In genomic region chr1:85938829-85939228, GRCh38 we compare ENCODE assay signal across 34 cellular contexts.
DNase-seq lines count a peak whose midpoint lies in the region; ATAC-seq, FAIRE-seq and TF ChIP-seq lines count a peak whose summit lies in the region.
"Had no signal": no experiment of that assay in that cellular context is flagged by ENCODE, and none has a peak within 500 bp of the region (broad histone marks: within the 10 kb centered on the region; RNA-seq: fewer than 3 reads in every experiment).

No MANE protein-coding gene starts in this region.

- H3K4ac ChIP-seq in IMR-90 (ENCODE audit: low read depth, low read length): no peak overlapping the region

- H4K8ac ChIP-seq in IMR-90 (ENCODE audit: low read depth in 2 of 2, low read length in 2 of 2): no peak overlapping the region

- no peak overlapping the region for H3K56ac ChIP-seq in IMR-90 (ENCODE audit: extremely low read depth, insufficient read depth, low read length)

- no peak overlapping the region for H2AFZ ChIP-seq in HepG2 (ENCODE audit: low read length)
- H2AFZ ChIP-seq in IMR-90 (replicated peaks; ENCODE audit: low read length, poor library complexity): no peak overlapping the region

- CTCF ChIA-PET in HepG2 (lab: Yijun Ruan, JAX; ENCODE audit: low intra/inter-chr PET ratio, low total read pairs): no interaction called here
- CTCF ChIA-PET in A549 (lab: Yijun Ruan, JAX): interaction anchor here (1.4 kb wide), 1 partner anchor 27 kb away, joined by 4 read pairs; no protein-coding TSS in a partner anchor
- CTCF ChIA-PET in IMR-90 (lab: Yijun Ruan, JAX): interaction anchor here (0.8 kb wide), 2 partner anchors 80 to 196 kb away, joined by 3 read pairs; no protein-coding TSS in a partner anchor
- CTCF ChIA-PET in activated CD4-positive, alpha-beta T cell treated with anti-CD3 and anti-CD28 coated beads, Interleukin-2, amount 10 ng/mL, durations not matched to agents 7 days and 5 days (lab: Charles Lee): no interaction called here

- TF ChIP-seq CTCF in HepG2 (CRISPR knock-in tag; IDR thresholded peaks at IDR 0.05): no peak
- no peak for TF ChIP-seq CTCF in right lobe of liver (IDR thresholded peaks at IDR 0.05)
- TF ChIP-seq CTCF in A549 (IDR thresholded peaks at IDR 0.05): no peak
- no peak for TF ChIP-seq CTCF in IMR-90 (conservative IDR thresholded peaks at IDR 0.05; ENCODE audit: low read depth, low read length)

- no peak for FAIRE-seq in HepG2 (lab: Jason Lieb, UNC)
- FAIRE-seq in A549 (lab: Jason Lieb, UNC): no peak
- no peak for FAIRE-seq in GM12891 (lab: Jason Lieb, UNC)
- FAIRE-seq: A204.1, D721Med had no signal

- H3K27me3 ChIP-seq in HepG2 (ENCODE audit: control insufficient read depth in 1 of 2, insufficient read depth in 2 of 2, low read length in 2 of 2) (no peaks in the 10 kb centered on the region), right lobe of liver (no peaks in the 10 kb centered on the region), IMR-90 (ENCODE audit: control insufficient read depth, insufficient read depth, low read length) (no peaks in the 10 kb centered on the region)
- H3K27me3 ChIP-seq: BE2C; BLaER1; BLaER1 treated with 17β-estradiol and CSF1 and Interleukin-3, amounts not matched to agents 10 nM and 100 nM had no signal

- no peak overlapping the region for H4K91ac ChIP-seq in IMR-90 (ENCODE audit: insufficient read depth, low read depth, low read length)

- in situ Hi-C loops in HepG2 (cut with HindIII; ENCODE audit: extremely low pct_ligation_motif_present, low pct_unique_long_range_greater_than_20kb): no loop called here
- in situ Hi-C loops in IMR-90 (cut with MboI; ENCODE audit: low sequenced_read_pairs): no loop called here

- WGBS in HepG2 (ENCODE audit: low lambda C conversion rate): 25% methylated on average over 4 of the region's 4 CpGs
- 87% methylated on average over 4 of the region's 4 CpGs for WGBS in right lobe of liver (ENCODE audit: insufficient coverage, low coverage, low lambda C conversion rate, missing lambda C conversion rate)
- 69% methylated on average over 4 of the region's 4 CpGs for WGBS in A549 (ENCODE audit: missing lambda C conversion rate)
- no CpG with 5 or more reads among the region's 4 CpGs for WGBS in IMR-90 (ENCODE audit: extremely low coverage in 2 of 2, insufficient read length in 1 of 2), 2 experiments

- H2AK9ac ChIP-seq in IMR-90 (replicated peaks; ENCODE audit: low read depth, low read length, poor library complexity): no peak overlapping the region

- no peak overlapping the region for H4K5ac ChIP-seq in IMR-90 (ENCODE audit: low read depth, low read length)

- H3K4me1 ChIP-seq in HepG2 (ENCODE audit: insufficient read depth, low read length) (no peaks in the 10 kb centered on the region), right lobe of liver (peaks cover 0 to 4% (median 0%) of the 10 kb centered on the region in 4 donors), A549 (no peaks in the 10 kb centered on the region), IMR-90 (ENCODE audit: control insufficient read depth, insufficient read depth, low read length) (no peaks in the 10 kb centered on the region; the same call in 1 of the 2 replicates)
- H3K4me1 ChIP-seq: BE2C; BLaER1; BLaER1 treated with 17β-estradiol and CSF1 and Interleukin-3, amounts not matched to agents 10 nM and 100 nM; Caco-2 had no signal

- H3K23ac ChIP-seq in IMR-90 (ENCODE audit: low read depth, low read length): no peak overlapping the region

- H3K27me3 Mint-ChIP-seq in activated CD4-positive, alpha-beta T cell treated with anti-CD3 and anti-CD28 coated beads, Interleukin-2, amount 10 ng/mL, durations not matched to agents 7 days and 5 days: no peaks in the 10 kb centered on the region
- H3K27me3 Mint-ChIP-seq: B cell; CD4-positive, alpha-beta memory T cell; CD4-positive, alpha-beta T cell; CD4-positive, CD25-positive, alpha-beta regulatory T cell; CD8-positive, alpha-beta memory T cell had no signal

- intact Hi-C loops in HepG2 (cut with micrococcal nuclease; ENCODE audit: unreplicated experiment) (no loop called here), right lobe of liver (cut with DNase I) (no loop called here), IMR-90 (cut with micrococcal nuclease) (no loop called here)

- H3K79me2 ChIP-seq in HepG2 (ENCODE audit: insufficient read depth, low read length): no peaks in the 10 kb centered on the region

- TF ChIP-seq RAD21 in HepG2 (CRISPR knock-in tag; IDR thresholded peaks at IDR 0.05): no peak
- TF ChIP-seq RAD21 in A549 (conservative IDR thresholded peaks at IDR 0.05 in 1 of 2, IDR thresholded peaks at IDR 0.05 in 1 of 2): no peak
- no peak for TF ChIP-seq RAD21 in IMR-90 (IDR thresholded peaks at IDR 0.05; ENCODE audit: low read length)

- no peak overlapping the region for H3K18ac ChIP-seq in IMR-90 (ENCODE audit: low read depth, low read length)

- H3K9me3 ChIP-seq in HepG2 (ENCODE audit: low read length): no peaks in the 10 kb centered on the region
- no peaks in the 10 kb centered on the region for H3K9me3 ChIP-seq in right lobe of liver
- H3K9me3 ChIP-seq in A549: no peaks in the 10 kb centered on the region
- no peaks in the 10 kb centered on the region for H3K9me3 ChIP-seq in IMR-90 (ENCODE audit: control insufficient read depth, insufficient read depth, low read length)
- H3K9me3 ChIP-seq: BE2C; BLaER1; BLaER1 treated with 17β-estradiol and CSF1 and Interleukin-3, amounts not matched to agents 10 nM and 100 nM; Caco-2 had no signal

- no peaks in the 10 kb centered on the region for H3K36me3 ChIP-seq in HepG2 (replicated peaks in 1 of 2; ENCODE audit: control insufficient read depth in 1 of 2, insufficient read depth in 2 of 2, low read length in 2 of 2)
- no peaks in the 10 kb centered on the region for H3K36me3 ChIP-seq in right lobe of liver
- no peaks in the 10 kb centered on the region for H3K36me3 ChIP-seq in IMR-90 (ENCODE audit: control insufficient read depth, insufficient read depth, low read length)
- H3K36me3 ChIP-seq: BE2C; BLaER1; BLaER1 treated with 17β-estradiol and CSF1 and Interleukin-3, amounts not matched to agents 10 nM and 100 nM had no signal

- no peak overlapping the region for H3K4me3 ChIP-seq in HepG2 (replicated peaks in 1 of 3; ENCODE audit: insufficient read depth in 1 of 3, low read depth in 2 of 3, low read length in 3 of 3)
- no peak overlapping the region for H3K4me3 ChIP-seq in right lobe of liver
- H3K4me3 ChIP-seq in A549: no peak overlapping the region
- no peak overlapping the region for H3K4me3 ChIP-seq in IMR-90 (ENCODE audit: insufficient read depth, low read depth, low read length)
- H3K4me3 ChIP-seq: BLaER1; BLaER1 treated with 17β-estradiol and CSF1 and Interleukin-3, amounts not matched to agents 10 nM and 100 nM had no signal

- H4K20me1 ChIP-seq in HepG2 (ENCODE audit: insufficient read depth, low read length) (no peaks in the 10 kb centered on the region), IMR-90 (ENCODE audit: insufficient read depth, low read length) (no peaks in the 10 kb centered on the region)
- H4K20me1 ChIP-seq: BLaER1; BLaER1 treated with 17β-estradiol and CSF1 and Interleukin-3, amounts not matched to agents 10 nM and 100 nM had no signal

- no peak overlapping the region for H3K27ac Mint-ChIP-seq in activated CD4-positive, alpha-beta T cell treated with anti-CD3 and anti-CD28 coated beads, Interleukin-2, amount 10 ng/mL, durations not matched to agents 7 days and 5 days
- H3K27ac Mint-ChIP-seq: B cell; CD14-positive monocyte; CD4-positive, alpha-beta memory T cell; CD4-positive, alpha-beta T cell; CD8-positive, alpha-beta memory T cell; CD8-positive, alpha-beta T cell had no signal

- BruUV-seq in HepG2 (replicated peaks; lab: Mats Ljungman, UMichigan): no TSS peak
- BruUV-seq in IMR-90 (replicated peaks; lab: Mats Ljungman, UMichigan): no TSS peak

- no peak for DNase-seq in HepG2 (ENCODE audit: low spot score)
- no peak for DNase-seq in right lobe of liver
- no peak for DNase-seq in A549 (ENCODE audit: low read depth in 1 of 2, low spot score in 1 of 2)
- DNase-seq in IMR-90: no peak
- DNase-seq in activated CD4-positive, alpha-beta T cell treated with anti-CD3 and anti-CD28 coated beads, Interleukin-2, amount 10 ng/mL, durations not matched to agents 7 days and 5 days: no peak
- no peak for DNase-seq in GM12891 (ENCODE audit: insufficient read length, low spot score)
- DNase-seq: 8988T; ACHN; AML-193; BE2C; C1 segment of cervical spinal cord; Caco-2; Calu3; CD4-positive, alpha-beta memory T cell; CD4-positive, alpha-beta T cell; CD4-positive, CD25-positive, alpha-beta regulatory T cell; CD8-positive, alpha-beta memory T cell; CD8-positive, alpha-beta T cell; COR-L47; DMS 273 treated with DMSO at 0.1 percent for 48 hours; DMS153; DMS53; DMS79; DMS79 treated with DMSO at 0.1 percent for 48 hours; DND-41; EL had no signal

- H3K79me1 ChIP-seq in IMR-90 (ENCODE audit: low read depth in 1 of 2, low read length in 2 of 2): no peaks in the 10 kb centered on the region

- no peaks in the 10 kb centered on the region for H3K36me3 Mint-ChIP-seq in activated CD4-positive, alpha-beta T cell treated with anti-CD3 and anti-CD28 coated beads, Interleukin-2, amount 10 ng/mL, durations not matched to agents 7 days and 5 days (ENCODE audit: low read depth)
- H3K36me3 Mint-ChIP-seq: CD14-positive monocyte; CD4-positive, alpha-beta memory T cell; CD4-positive, CD25-positive, alpha-beta regulatory T cell; CD8-positive, alpha-beta memory T cell; CD8-positive, alpha-beta T cell had no signal

- H3K9me3 Mint-ChIP-seq in activated CD4-positive, alpha-beta T cell treated with anti-CD3 and anti-CD28 coated beads, Interleukin-2, amount 10 ng/mL, durations not matched to agents 7 days and 5 days: no peaks in the 10 kb centered on the region
- H3K9me3 Mint-ChIP-seq: CD14-positive monocyte; CD4-positive, alpha-beta T cell; CD8-positive, alpha-beta T cell had no signal

- no peak overlapping the region for H2BK120ac ChIP-seq in IMR-90 (ENCODE audit: low read depth, low read length)

- no peak for TF ChIP-seq POLR2A in HepG2 (IDR thresholded peaks at IDR 0.05; ENCODE audit: insufficient read depth in 1 of 2, low read depth in 2 of 2, low read length in 2 of 2)
- no peak for TF ChIP-seq POLR2A in right lobe of liver (IDR thresholded peaks at IDR 0.05)
- no peak for TF ChIP-seq POLR2A in A549 (IDR thresholded peaks at IDR 0.05; ENCODE audit: low read length)
- no peak for TF ChIP-seq POLR2A in IMR-90 (IDR thresholded peaks at IDR 0.05; ENCODE audit: low read depth, low read length)
- no peak for TF ChIP-seq POLR2A in GM12891 (IDR thresholded peaks at IDR 0.05; ENCODE audit: low read depth, low read length)

- H3K9me1 ChIP-seq in IMR-90 (ENCODE audit: insufficient read depth, low read length): no peaks in the 10 kb centered on the region

- ATAC-seq in HepG2 (no peak), right lobe of liver (no peak), A549 (no peak), IMR-90 (ENCODE audit: low read depth) (no peak)
- ATAC-seq: CD8-positive, alpha-beta T cell had no signal

- no peak overlapping the region for H2BK15ac ChIP-seq in IMR-90 (ENCODE audit: low read depth, low read length)

- TF ChIP-seq EP300 in HepG2 (IDR thresholded peaks at IDR 0.05; ENCODE audit: low read depth in 2 of 2, low read length in 2 of 2) (no peak), HepG2 (CRISPR knock-in tag; IDR thresholded peaks at IDR 0.05; ENCODE audit: borderline replicate concordance) (no peak), A549 (IDR thresholded peaks at IDR 0.05) (no peak)

- H2BK20ac ChIP-seq in IMR-90 (ENCODE audit: low read depth, low read length): no peak overlapping the region

- H3K4me2 ChIP-seq in HepG2 (ENCODE audit: low read depth, low read length) (no peak overlapping the region), A549 (no peak overlapping the region), IMR-90 (ENCODE audit: low read depth, low read length) (no peak overlapping the region)
- H3K4me2 ChIP-seq: BLaER1; BLaER1 treated with 17β-estradiol and CSF1 and Interleukin-3, amounts not matched to agents 10 nM and 100 nM had no signal

- no peak overlapping the region for H3K4me3 Mint-ChIP-seq in activated CD4-positive, alpha-beta T cell treated with anti-CD3 and anti-CD28 coated beads, Interleukin-2, amount 10 ng/mL, durations not matched to agents 7 days and 5 days
- H3K4me3 Mint-ChIP-seq: B cell; CD14-positive monocyte; CD4-positive, alpha-beta memory T cell; CD4-positive, alpha-beta T cell; CD4-positive, CD25-positive, alpha-beta regulatory T cell; CD8-positive, alpha-beta memory T cell; CD8-positive, alpha-beta T cell had no signal

- H2AK5ac ChIP-seq in IMR-90 (ENCODE audit: low read depth, low read length): no peak overlapping the region

- H2BK5ac ChIP-seq in IMR-90 (ENCODE audit: low read depth, low read length, poor library complexity, severe bottlenecking): no peak overlapping the region

- H3K14ac ChIP-seq in IMR-90 (replicated peaks; ENCODE audit: low read depth, low read length): no peak overlapping the region

- H3K27ac ChIP-seq in HepG2 (ENCODE audit: extremely low read length, insufficient read depth, low read length) (no peak overlapping the region), right lobe of liver (no peak overlapping the region), A549 (no peak overlapping the region), IMR-90 (ENCODE audit: insufficient read depth, low read length) (no peak overlapping the region)
- H3K27ac ChIP-seq: 22Rv1; BLaER1; BLaER1 treated with 17β-estradiol and CSF1 and Interleukin-3, amounts not matched to agents 10 nM and 100 nM; C4-2B had no signal

- no peaks in the 10 kb centered on the region for H3K4me1 Mint-ChIP-seq in activated CD4-positive, alpha-beta T cell treated with anti-CD3 and anti-CD28 coated beads, Interleukin-2, amount 10 ng/mL, durations not matched to agents 7 days and 5 days
- H3K4me1 Mint-ChIP-seq: B cell; CD14-positive monocyte; CD4-positive, alpha-beta memory T cell; CD4-positive, CD25-positive, alpha-beta regulatory T cell; CD8-positive, alpha-beta memory T cell had no signal

- dilution Hi-C loops in IMR-90 (cut with HindIII; ENCODE audit: low sequenced_read_pairs, unreplicated experiment): no loop called here

- H3K9ac ChIP-seq in HepG2 (ENCODE audit: insufficient read depth, low read depth, low read length) (no peak overlapping the region), IMR-90 (ENCODE audit: low read depth, low read length) (no peak overlapping the region)
- H3K9ac ChIP-seq: BLaER1; BLaER1 treated with 17β-estradiol and CSF1 and Interleukin-3, amounts not matched to agents 10 nM and 100 nM had no signal

- POLR2A ChIA-PET in HepG2 (lab: Yijun Ruan, JAX) (no interaction called here), A549 (lab: Yijun Ruan, JAX) (no interaction called here), IMR-90 (lab: Charles Lee; ENCODE audit: unreplicated experiment) (no interaction called here)
- POLR2A ChIA-PET in activated CD4-positive, alpha-beta T cell treated with anti-CD3 and anti-CD28 coated beads, Interleukin-2, amount 10 ng/mL, durations not matched to agents 7 days and 5 days (lab: Charles Lee): no interaction called here

Comparison
In these comparisons a context has a peak if more than half of its experiments do, and no peak if none do; other contexts are left out.
1. CTCF ChIA-PET loops: an anchor here in A549 (1.4 kb wide) and IMR-90 (0.8 kb wide); none called in HepG2 and activated CD4-positive, alpha-beta T cell treated with anti-CD3 and anti-CD28 coated beads, Interleukin-2, amount 10 ng/mL, durations not matched to agents 7 days and 5 days.
2. Of the 38 proteins assayed by ChIP-seq in both HepG2 and A549: peak only in HepG2: none; only in A549: none; in both: MAFK; in neither: 37.